34 cellular contexts compared by ENCODE assay signal in genomic region chr15:39482467-39482866, GRCh38.
"Had no signal": no experiment of that assay in that cellular context is flagged by ENCODE, and none has a peak within 500 bp of the region (broad histone marks: within the 10 kb centered on the region; RNA-seq: fewer than 3 reads in every experiment).

No MANE protein-coding gene starts in this region.

- FAIRE-seq: astrocyte, TTC549 had no signal

- ATAC-seq: activated CD8-positive, alpha-beta T cell treated with anti-CD3 and anti-CD28 coated beads for 36 hours; activated naive CD4-positive, alpha-beta T cell treated with anti-CD3 and anti-CD28 coated beads, Interleukin-2, amount 50 U/mL, for 72 hours; activated T-cell treated with anti-CD3 and anti-CD28 coated beads, Interleukin-2, amount 50 U/mL, for 4 hours; activated T-cell treated with anti-CD3 and anti-CD28 coated beads, Interleukin-2, amount 50 U/mL, for 72 hours; activated T-helper 17 cell treated with anti-CD3 and anti-CD28 coated beads, Interleukin-2, amount 50 U/mL, for 72 hours; body of pancreas had no signal

- H3K4me3 ChIP-seq: adrenal gland, body of pancreas, breast epithelium had no signal

- DNase-seq: activated B cell treated with CpG ODN at 0.5 μM for 24 hours; activated CD4-positive, alpha-beta memory T cell treated with anti-CD3 and anti-CD28 coated beads for 36 hours; activated CD4-positive, alpha-beta T cell treated with anti-CD3 and anti-CD28 coated beads for 4 hours; activated CD4-positive, alpha-beta T cell treated with anti-CD3 and anti-CD28 coated beads, Interleukin-2, amount 10 ng/mL, durations not matched to agents 24 days and 14 days; activated CD4-positive, alpha-beta T cell treated with anti-CD3 and anti-CD28 coated beads, Interleukin-2, amount 50 U/mL, for 1 hour; activated CD4-positive, alpha-beta T cell treated with anti-CD3 and anti-CD28 coated beads, Interleukin-2, amount 50 U/mL, for 4 hours; activated CD4-positive, CD25-positive, alpha-beta regulatory T cell treated with anti-CD3 and anti-CD28 coated beads, Interleukin-2, amount 50 U/mL, for 72 hours; activated CD8-positive, alpha-beta memory T cell treated with anti-CD3 and anti-CD28 coated beads, Interleukin-2, amount 50 U/mL, for 4 hours; activated CD8-positive, alpha-beta T cell treated with anti-CD3 and anti-CD28 coated beads for 36 hours; activated effector memory CD4-positive, alpha-beta T cell treated with anti-CD3 and anti-CD28 coated beads, Interleukin-2, amount 50 U/mL, for 16 hours; activated gamma-delta T cell treated with Interleukin-2 at 50 U/mL for 16 hours; activated naive CD4-positive, alpha-beta T cell; activated naive CD4-positive, alpha-beta T cell treated with anti-CD3 and anti-CD28 coated beads for 36 hours; activated naive CD4-positive, alpha-beta T cell treated with anti-CD3 and anti-CD28 coated beads, Interleukin-2, amount 50 U/mL, for 16 hours; activated naive CD8-positive, alpha-beta T cell treated with anti-CD3 and anti-CD28 coated beads for 36 hours; activated T-cell treated with anti-CD3 and anti-CD28 coated beads for 4 hours; activated T-cell treated with anti-CD3 and anti-CD28 coated beads, Interleukin-2, amount 50 U/mL, for 1 hour; activated T-cell treated with anti-CD3 and anti-CD28 coated beads, Interleukin-2, amount 50 U/mL, for 4 hours; activated T-cell treated with anti-CD3 and anti-CD28 coated beads, Interleukin-2, amount 50 U/mL, for 72 hours; adrenal gland; amniotic stem cell; aorta; body of pancreas; brain microvascular endothelial cell; central memory CD4-positive, alpha-beta T cell; T-helper 1 cell; T-helper 2 cell; T-helper 9 cell had no signal

- H3K27ac ChIP-seq: adrenal gland, body of pancreas, brain microvascular endothelial cell, breast epithelium, VCaP had no signal
